In the genomic region with DNA sequence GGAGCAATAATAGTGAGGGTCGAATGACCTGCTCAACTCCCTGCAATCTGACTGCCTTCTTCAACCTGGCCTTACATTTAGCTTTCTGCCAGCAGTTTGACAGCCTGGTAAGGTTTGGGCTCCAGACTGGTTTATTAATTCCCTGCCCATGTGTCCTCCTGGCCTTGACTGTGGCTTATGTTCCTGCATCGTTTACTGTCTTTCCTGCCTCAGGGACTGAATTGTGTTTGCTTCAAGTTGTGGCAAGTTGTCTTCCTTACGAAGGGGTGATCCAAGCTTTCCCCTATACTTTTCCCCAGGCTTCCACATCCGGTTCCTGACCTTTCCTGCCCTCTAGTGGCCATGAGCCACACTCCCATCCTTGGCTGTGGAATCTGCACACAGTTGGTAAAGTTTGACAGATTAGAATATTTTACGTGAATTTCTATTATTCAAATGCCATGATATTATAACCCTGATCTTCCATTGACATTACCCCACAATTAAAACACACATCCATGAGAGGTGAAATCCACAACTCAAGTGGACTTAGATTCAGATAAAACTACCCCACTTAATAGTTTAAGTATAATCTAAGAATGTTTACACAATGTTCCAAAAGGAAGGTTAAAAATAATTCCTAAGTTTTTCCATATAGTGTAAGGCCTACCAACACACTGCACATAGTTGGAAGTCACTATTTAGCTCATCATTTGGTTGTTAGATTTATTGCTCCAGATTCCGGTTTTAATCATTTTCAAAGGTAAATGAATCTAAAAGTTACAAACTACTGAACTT, we compare ENCODE assay signal across 1 cellular context.
TF ChIP-seq lines count a peak whose summit lies in the region.

No MANE protein-coding gene starts in this region.

TF ChIP-seq in H1, 55 proteins besides CTCF, POLR2A, EP300 and RAD21:
- no peak for TF ChIP-seq NANOG (IDR thresholded peaks at IDR 0.05; ENCODE audit: insufficient read depth, low read depth, low read length, poor library complexity, severe bottlenecking)
- TF ChIP-seq POLR2AphosphoS5 (IDR thresholded peaks at IDR 0.05; ENCODE audit: low read depth, low read length): no peak
- TF ChIP-seq HDAC2 (IDR thresholded peaks at IDR 0.05; ENCODE audit: borderline replicate concordance in 1 of 2, low read depth in 2 of 2, low read length in 2 of 2): no peak
- no peak for TF ChIP-seq TEAD4 (IDR thresholded peaks at IDR 0.05; ENCODE audit: low read depth, low read length)
- TF ChIP-seq GABPA (IDR thresholded peaks at IDR 0.05; ENCODE audit: borderline replicate concordance, insufficient read depth, low read length): peak; percentile 47; the same call in 1 of the 2 replicates
- TF ChIP-seq, protein P1, sequence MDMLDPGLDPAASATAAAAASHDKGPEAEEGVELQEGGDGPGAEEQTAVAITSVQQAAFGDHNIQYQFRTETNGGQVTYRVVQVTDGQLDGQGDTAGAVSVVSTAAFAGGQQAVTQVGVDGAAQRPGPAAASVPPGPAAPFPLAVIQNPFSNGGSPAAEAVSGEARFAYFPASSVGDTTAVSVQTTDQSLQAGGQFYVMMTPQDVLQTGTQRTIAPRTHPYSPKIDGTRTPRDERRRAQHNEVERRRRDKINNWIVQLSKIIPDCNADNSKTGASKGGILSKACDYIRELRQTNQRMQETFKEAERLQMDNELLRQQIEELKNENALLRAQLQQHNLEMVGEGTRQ (IDR thresholded peaks at IDR 0.05; ENCODE audit: low read length): no peak
- TF ChIP-seq SIRT6 (IDR thresholded peaks at IDR 0.05; ENCODE audit: low read length): no peak
- no peak for TF ChIP-seq RXRA (IDR thresholded peaks at IDR 0.05; ENCODE audit: insufficient read depth, low read depth, low read length)
- TF ChIP-seq CHD2 (IDR thresholded peaks at IDR 0.05; ENCODE audit: low read length): no peak
